Comparison of ENCODE assay signal across 26 cellular contexts in genomic region chrX:100076031-100076430, GRCh38.
"Had no signal": no experiment of that assay in that cellular context is flagged by ENCODE, and none has a peak within 500 bp of the region (broad histone marks: within the 10 kb centered on the region; RNA-seq: fewer than 3 reads in every experiment).

No MANE protein-coding gene starts in this region.

- H3K4me1 ChIP-seq: esophagus squamous epithelium, heart right ventricle, psoas muscle, sigmoid colon, testis, tibial artery had no signal

- ATAC-seq: heart right ventricle; left ventricle myocardium superior; natural killer cell; psoas muscle; right cardiac atrium; stimulated activated effector memory CD8-positive, alpha-beta T cell treated with anti-CD3 and anti-CD28 coated beads, Interleukin-12 subunit alpha, Interleukin-12 subunit beta, amount 100 ng/mL, for 72 hours; stimulated activated naive CD8-positive, alpha-beta T cell treated with anti-CD3 and anti-CD28 coated beads, Interleukin-15, Interleukin-2, amounts not matched to agents 100 U/mL and 50 U/mL, for 24 hours had no signal

- DNase-seq: dermis blood vessel endothelial cell; effector memory CD4-positive, alpha-beta T cell; erythroblast; esophagus squamous epithelium; foreskin melanocyte; glutamatergic neuron; heart right ventricle; hippocampal formation; left ventricle myocardium superior; natural killer cell; occipital lobe; ovary; posterior cingulate gyrus; psoas muscle; right cardiac atrium; sigmoid colon; stimulated activated CD4-positive, alpha-beta T cell treated with anti-CD3 and anti-CD28 coated beads, Interleukin-2, amount 100 ng/mL, for 24 hours; stimulated activated CD4-positive, alpha-beta T cell treated with anti-CD3 and anti-CD28 coated beads, Interleukin-4, amount 100 ng/mL, for 24 hours; stimulated activated naive CD8-positive, alpha-beta T cell treated with anti-CD3 and anti-CD28 coated beads, Interleukin-15, Interleukin-2, amounts not matched to agents 100 U/mL and 50 U/mL, for 24 hours; substantia nigra; testis; tibial artery had no signal

- H3K4me3 ChIP-seq: coronary artery, esophagus squamous epithelium, heart right ventricle, lung, ovary, psoas muscle, sigmoid colon, testis, tibial artery had no signal

- H3K36me3 ChIP-seq: esophagus squamous epithelium, heart right ventricle, ovary, sigmoid colon, tibial artery had no signal

- H3K27me3 ChIP-seq: esophagus squamous epithelium, ovary, sigmoid colon, testis, tibial artery had no signal

- H3K27ac ChIP-seq: coronary artery, esophagus squamous epithelium, heart right ventricle, ovary, psoas muscle, sigmoid colon, testis, tibial artery had no signal

- FAIRE-seq: keratinocyte had no signal

- H3K9me3 ChIP-seq: esophagus squamous epithelium, heart right ventricle, psoas muscle, sigmoid colon, testis, tibial artery had no signal
